In genomic region chr3:113747719-113748046, GRCh38 we compare ENCODE assay signal across 7 cellular contexts. TPM values are rescaled to one million over a fixed set of nuclear protein-coding genes. Genes with fewer than 3 reads are reported as not detected.
DNase-seq lines count a peak whose midpoint lies in the region; FAIRE-seq and TF ChIP-seq lines count a peak whose summit lies in the region.

No MANE protein-coding gene starts in this region.

- H3K79me2 ChIP-seq in Karpas-422 (ENCODE audit: low read length) (peaks cover 89% of the 10 kb centered on the region), keratinocyte (ENCODE audit: control insufficient read depth, insufficient read depth, low read length) (peaks cover 60% of the 10 kb centered on the region)

- no peaks in the 10 kb centered on the region for H3K9me3 ChIP-seq in Karpas-422 (ENCODE audit: low read length)
- H3K9me3 ChIP-seq in keratinocyte (ENCODE audit: control insufficient read depth, low read depth, low read length) = no peaks in the 10 kb centered on the region

- H3K9ac ChIP-seq in Karpas-422 (ENCODE audit: low read length) = peak overlapping the region; percentile 81
- peak overlapping the region; percentile 98 for H3K9ac ChIP-seq in keratinocyte (ENCODE audit: control insufficient read depth, extremely low read depth, insufficient read depth, low read length)

- H3K4me3 ChIP-seq in Karpas-422 (ENCODE audit: low read length) (peak overlapping the region; percentile 94), keratinocyte (ENCODE audit: control insufficient read depth in 2 of 3, extremely low read depth in 1 of 3, insufficient read depth in 2 of 3, low read depth in 1 of 3, low read length in 3 of 3) (peak overlapping the region; percentile 86 to 97 (median 89))

- H3K27ac Mint-ChIP-seq in activated naive CD4-positive, alpha-beta T cell treated with anti-CD3 and anti-CD28 coated beads, Interleukin-2, amount 50 U/mL, for 24 hours = peak overlapping the region; percentile 52

- H3K4me2 ChIP-seq in Karpas-422 (ENCODE audit: low read depth, low read length, poor library complexity, severe bottlenecking) (peak overlapping the region; percentile 99), keratinocyte (ENCODE audit: control insufficient read depth, extremely low read depth, insufficient read depth, low read depth, low read length) (peak overlapping the region; percentile 95)

- H2AFZ ChIP-seq in Karpas-422 (ENCODE audit: low read length) (peak overlapping the region; percentile 51), keratinocyte (ENCODE audit: control insufficient read depth, low read length) (peak overlapping the region; percentile 97)

- H3K4me1 ChIP-seq in Karpas-422 (ENCODE audit: low read length) = peaks cover 51% of the 10 kb centered on the region
- H3K4me1 ChIP-seq in keratinocyte (ENCODE audit: control insufficient read depth, extremely low read depth, insufficient read depth, low read length) = peaks cover 23% of the 10 kb centered on the region

- H3K4me1 Mint-ChIP-seq in activated naive CD4-positive, alpha-beta T cell treated with anti-CD3 and anti-CD28 coated beads, Interleukin-2, amount 50 U/mL, for 24 hours = peaks cover 50% of the 10 kb centered on the region

- no peaks in the 10 kb centered on the region for H3K9me3 Mint-ChIP-seq in activated naive CD4-positive, alpha-beta T cell treated with anti-CD3 and anti-CD28 coated beads, Interleukin-2, amount 50 U/mL, for 24 hours

- peak overlapping the region; percentile 94 for H3K4me3 Mint-ChIP-seq in activated naive CD4-positive, alpha-beta T cell treated with anti-CD3 and anti-CD28 coated beads, Interleukin-2, amount 50 U/mL, for 24 hours

- TF ChIP-seq CTCF in GM13977 (IDR thresholded peaks at IDR 0.05; ENCODE audit: extremely low read depth, insufficient read depth, missing control alignments) (no peak), keratinocyte (optimal IDR thresholded peaks at IDR 0.05 in 1 of 3, IDR thresholded peaks at IDR 0.05 in 1 of 3, conservative IDR thresholded peaks at IDR 0.05 in 1 of 3; ENCODE audit: extremely low read depth in 1 of 3, insufficient read depth in 2 of 3, low read length in 3 of 3) (no peak)

- DNase-seq in GM13977 (ENCODE audit: low spot score) (peak; percentile 26), Karpas-422 (peak; percentile 50), keratinocyte (ENCODE audit: low read depth, low spot score) (no peak), islet precursor cell (no peak), NCI-H774 (lab: John Stamatoyannopoulos, UW) (no peak)
- peak; percentile 24 to 34 (median 26) for DNase-seq in stimulated activated CD4-positive, alpha-beta T cell treated with anti-CD3 and anti-CD28 coated beads, TNF-alpha, amount 100 ng/mL, for 48 hours (ENCODE audit: low read depth in 3 of 3)

- H3K9me1 ChIP-seq in keratinocyte (ENCODE audit: control insufficient read depth, extremely low read depth, insufficient read depth, low read length) = no peaks in the 10 kb centered on the region

- peak overlapping the region; percentile 13; the same call in 1 of the 2 replicates for H3K27ac ChIP-seq in Karpas-422 (ENCODE audit: low read length)
- peak overlapping the region; percentile 100 for H3K27ac ChIP-seq in keratinocyte (ENCODE audit: control insufficient read depth, insufficient read depth, low read length)

- no peaks in the 10 kb centered on the region for H3K9me2 ChIP-seq in Karpas-422 (replicated peaks; ENCODE audit: insufficient read depth, low read length)

- peaks cover 21% of the 10 kb centered on the region for H4K20me1 ChIP-seq in Karpas-422 (ENCODE audit: insufficient read depth, low read depth, low read length)
- peaks cover 10% of the 10 kb centered on the region for H4K20me1 ChIP-seq in keratinocyte (ENCODE audit: control insufficient read depth, extremely low read depth, insufficient read depth, low read length)

- FAIRE-seq in keratinocyte (lab: Jason Lieb, UNC) = peak; percentile 29

- dilution Hi-C loops in keratinocyte (cut with MboI; ENCODE audit: extremely low pct_ligation_motif_present, low sequenced_read_pairs) = no loop called here

- in situ Hi-C loops in GM13977 (cut with MboI; ENCODE audit: low pct_unique_long_range_greater_than_20kb, low sequenced_read_pairs, unreplicated experiment) = no loop called here

- H3K27me3 Mint-ChIP-seq in activated naive CD4-positive, alpha-beta T cell treated with anti-CD3 and anti-CD28 coated beads, Interleukin-2, amount 50 U/mL, for 24 hours = no peaks in the 10 kb centered on the region

- H3K36me3 Mint-ChIP-seq in activated naive CD4-positive, alpha-beta T cell treated with anti-CD3 and anti-CD28 coated beads, Interleukin-2, amount 50 U/mL, for 24 hours = peaks cover 2% of the 10 kb centered on the region

- H3K36me3 ChIP-seq in Karpas-422 (ENCODE audit: insufficient read depth, low read length) (0 out of 2 replicates have a peak, but pooled peaks cover 5% of the 10 kb centered on the region), keratinocyte (ENCODE audit: control insufficient read depth in 2 of 2, extremely low read depth in 1 of 2, insufficient read depth in 2 of 2, low read length in 2 of 2) (no peaks in the 10 kb centered on the region)

- no peaks in the 10 kb centered on the region for H3K27me3 ChIP-seq in Karpas-422 (ENCODE audit: low read length)
- no peaks in the 10 kb centered on the region for H3K27me3 ChIP-seq in keratinocyte (ENCODE audit: control insufficient read depth, extremely low read depth, insufficient read depth, low read length)

RNA-seq across cellular contexts. Expression of gene ATP6V1A, which starts 0.8 kb away (rescaled TPM):
- 25.0 and 39.7 TPM in 2 replicates for total RNA-seq in Karpas-422 (2014; rRNA removed; shearing (Covaris generic); ENCODE audit: low replicate concordance)
- polyA plus RNA-seq in keratinocyte = 26.9 to 35.8 TPM (median 30.6 TPM) in 3 replicates
- 23.7 TPM for polyA plus RNA-seq in keratinocyte (2011; ENCODE audit: low read depth)
- 15.5 and 30.6 TPM in 2 replicates for polyA plus RNA-seq in keratinocyte (2011; cell fraction: cytosol; rRNA removed)
- 25.2 and 29.9 TPM in 2 replicates for polyA plus RNA-seq in keratinocyte (2011; cell fraction: nucleus; rRNA removed)
- polyA plus RNA-seq in keratinocyte (2012; ENCODE audit: low replicate concordance) = 21.1 and 26.0 TPM in 2 replicates
- polyA minus RNA-seq in keratinocyte = 18.0 to 68.7 TPM (median 61.0 TPM) in 3 replicates
- 29.5 TPM for polyA minus RNA-seq in keratinocyte (2011; cell fraction: cytosol; rRNA and poly(A)+ RNA removed)
- polyA minus RNA-seq in keratinocyte (2011; cell fraction: nucleus; rRNA and poly(A)+ RNA removed) = 24.4 and 41.3 TPM in 2 replicates

RNA-seq across cellular contexts. Expression of gene NAA50, which starts 1.6 kb away (rescaled TPM):
- total RNA-seq in Karpas-422 (2014; rRNA removed; shearing (Covaris generic); ENCODE audit: low replicate concordance) = 181 and 206 TPM in 2 replicates
- polyA plus RNA-seq in keratinocyte = 64.3 to 128 TPM (median 125 TPM) in 3 replicates
- polyA plus RNA-seq in keratinocyte (2011; ENCODE audit: low read depth) = 127 TPM
- polyA plus RNA-seq in keratinocyte (2011; cell fraction: cytosol; rRNA removed) = 68.7 and 155 TPM in 2 replicates
- polyA plus RNA-seq in keratinocyte (2011; cell fraction: nucleus; rRNA removed) = 58.5 and 70.3 TPM in 2 replicates
- polyA plus RNA-seq in keratinocyte (2012; ENCODE audit: low replicate concordance) = 134 and 161 TPM in 2 replicates
- polyA minus RNA-seq in keratinocyte = 22.0 to 103 TPM (median 49.3 TPM) in 3 replicates
- polyA minus RNA-seq in keratinocyte (2011; cell fraction: cytosol; rRNA and poly(A)+ RNA removed) = 207 TPM
- 29.5 and 55.6 TPM in 2 replicates for polyA minus RNA-seq in keratinocyte (2011; cell fraction: nucleus; rRNA and poly(A)+ RNA removed)

RNA-seq across cellular contexts. Expression of gene USF3, which starts 51.2 kb away (rescaled TPM):
- total RNA-seq in Karpas-422 (2014; rRNA removed; shearing (Covaris generic); ENCODE audit: low replicate concordance) = 11.9 and 32.2 TPM in 2 replicates
- 8.2 to 10.6 TPM (median 8.8 TPM) in 3 replicates for polyA plus RNA-seq in keratinocyte
- polyA plus RNA-seq in keratinocyte (2011; ENCODE audit: low read depth) = 9.7 TPM
- polyA plus RNA-seq in keratinocyte (2011; cell fraction: cytosol; rRNA removed) = 4.6 and 9.8 TPM in 2 replicates
- polyA plus RNA-seq in keratinocyte (2011; cell fraction: nucleus; rRNA removed) = 9.9 and 12.7 TPM in 2 replicates
- polyA plus RNA-seq in keratinocyte (2012; ENCODE audit: low replicate concordance) = 3.9 and 4.4 TPM in 2 replicates
- 10.5 to 26.8 TPM (median 20.9 TPM) in 3 replicates for polyA minus RNA-seq in keratinocyte
- 9.8 TPM for polyA minus RNA-seq in keratinocyte (2011; cell fraction: cytosol; rRNA and poly(A)+ RNA removed)
- 10.0 and 20.5 TPM in 2 replicates for polyA minus RNA-seq in keratinocyte (2011; cell fraction: nucleus; rRNA and poly(A)+ RNA removed)

Comparison
In these comparisons a context has a peak if more than half of its experiments do, and no peak if none do; other contexts are left out.
1. DNase-seq: peak in GM13977 (single experiment), Karpas-422 (single experiment) and stimulated activated CD4-positive, alpha-beta T cell treated with anti-CD3 and anti-CD28 coated beads, TNF-alpha, amount 100 ng/mL, for 48 hours (3 of 3); none in keratinocyte (single experiment), islet precursor cell (single experiment) and NCI-H774 (single experiment).